In genomic region chr4:48431401-48431800, GRCh38 we compare ENCODE assay signal across 22 cellular contexts. TPM values are rescaled to one million over a fixed set of nuclear protein-coding genes. Genes with fewer than 3 reads are reported as not detected.
A peak's percentile ranks its signal among the peaks of the same experiment; 100 is the strongest.
DNase-seq lines count a peak whose midpoint lies in the region; ATAC-seq and TF ChIP-seq lines count a peak whose summit lies in the region.
"Had no signal": no experiment of that assay in that cellular context is flagged by ENCODE, and none has a peak within 500 bp of the region (broad histone marks: within the 10 kb centered on the region; RNA-seq: fewer than 3 reads in every experiment).

No MANE protein-coding gene starts in this region.

- intact Hi-C loops in CD4-positive, alpha-beta memory T cell (cut with micrococcal nuclease): no loop called here
- intact Hi-C loops in naive thymus-derived CD4-positive, alpha-beta T cell (cut with micrococcal nuclease): no loop called here

- H3K4me3 Mint-ChIP-seq in activated T-cell treated with anti-CD3 and anti-CD28 coated beads, Interleukin-2, amount 50 U/mL, for 24 hours: no peak overlapping the region
- H3K4me3 Mint-ChIP-seq in CD4-positive, alpha-beta memory T cell: peak overlapping the region in 6 of 8 donors; percentile 0 to 55 (median 26)
- H3K4me3 Mint-ChIP-seq in WTC11: no peak overlapping the region
- peak overlapping the region in 7 of 10 donors; percentile 4 to 57 (median 30) for H3K4me3 Mint-ChIP-seq in naive thymus-derived CD4-positive, alpha-beta T cell
- H3K4me3 Mint-ChIP-seq: HFFc6 had no signal

- ATAC-seq in WTC11: no peak
- no peak for ATAC-seq in naive thymus-derived CD4-positive, alpha-beta T cell
- ATAC-seq in GM18502 (IDR thresholded peaks at IDR 0.05; ENCODE audit: poor library complexity, unreplicated experiment): no peak
- ATAC-seq: lower lobe of right lung, SK-N-SH treated with all-trans-retinoic acid at 6 μM for 48 hours had no signal

- no peaks in the 10 kb centered on the region for H3K27me3 Mint-ChIP-seq in activated T-cell treated with anti-CD3 and anti-CD28 coated beads, Interleukin-2, amount 50 U/mL, for 24 hours
- H3K27me3 Mint-ChIP-seq in CD4-positive, alpha-beta memory T cell: no peaks in the 10 kb centered on the region
- no peaks in the 10 kb centered on the region for H3K27me3 Mint-ChIP-seq in WTC11 (ENCODE audit: low read depth)
- peaks cover 0 to 3% (median 0%) of the 10 kb centered on the region in 5 donors for H3K27me3 Mint-ChIP-seq in naive thymus-derived CD4-positive, alpha-beta T cell

- peaks cover 19% of the 10 kb centered on the region for H3K4me1 ChIP-seq in CD4-positive, alpha-beta memory T cell (ENCODE audit: insufficient read depth, low read length)
- H3K4me1 ChIP-seq in naive thymus-derived CD4-positive, alpha-beta T cell (ENCODE audit: control insufficient read depth in 2 of 2, insufficient read depth in 2 of 2, low read length in 2 of 2): peaks cover 0 to 16% of the 10 kb centered on the region in 2 donors
- H3K4me1 ChIP-seq: lower lobe of right lung had no signal

- peak overlapping the region; percentile 7 for H3K27ac Mint-ChIP-seq in activated T-cell treated with anti-CD3 and anti-CD28 coated beads, Interleukin-2, amount 50 U/mL, for 24 hours
- peak overlapping the region in 5 of 7 donors; percentile 0 to 85 (median 43) for H3K27ac Mint-ChIP-seq in CD4-positive, alpha-beta memory T cell
- H3K27ac Mint-ChIP-seq in WTC11: peak overlapping the region; percentile 66
- peak overlapping the region in 8 of 9 donors; percentile 3 to 60 (median 18) for H3K27ac Mint-ChIP-seq in naive thymus-derived CD4-positive, alpha-beta T cell
- H3K27ac Mint-ChIP-seq: HFFc6 had no signal

- H3K4me3 ChIP-seq in CD4-positive, alpha-beta memory T cell (ENCODE audit: low read length in 2 of 2): no peak overlapping the region
- no peak overlapping the region for H3K4me3 ChIP-seq in naive thymus-derived CD4-positive, alpha-beta T cell (ENCODE audit: low read length)
- H3K4me3 ChIP-seq: hepatocyte, lower lobe of right lung had no signal

- no peak for TF ChIP-seq CTCF in WTC11 (IDR thresholded peaks at IDR 0.05)

- H3K36me3 ChIP-seq in CD4-positive, alpha-beta memory T cell (ENCODE audit: insufficient read depth, low read length): no peaks in the 10 kb centered on the region
- no peaks in the 10 kb centered on the region for H3K36me3 ChIP-seq in naive thymus-derived CD4-positive, alpha-beta T cell (ENCODE audit: control insufficient read depth in 2 of 3, insufficient read depth in 3 of 3, low read length in 3 of 3)

- CTCF ChIA-PET in CD4-positive, alpha-beta memory T cell (lab: Charles Lee; ENCODE audit: partially characterized antibody): no interaction called here
- CTCF ChIA-PET in WTC11 (lab: Charles Lee): interaction anchor here (2.0 kb wide), 1 partner anchor 304 kb away, joined by 4 read pairs; no protein-coding TSS in a partner anchor
- CTCF ChIA-PET in naive thymus-derived CD4-positive, alpha-beta T cell (lab: Charles Lee): no interaction called here

- H3K9me3 ChIP-seq in CD4-positive, alpha-beta memory T cell (ENCODE audit: control insufficient read depth in 1 of 2, low read length in 2 of 2): no peaks in the 10 kb centered on the region
- no peaks in the 10 kb centered on the region for H3K9me3 ChIP-seq in naive thymus-derived CD4-positive, alpha-beta T cell (ENCODE audit: control insufficient read depth in 2 of 3, low read length in 3 of 3)
- H3K9me3 ChIP-seq: lower lobe of right lung had no signal

- no peak for DNase-seq in activated T-cell treated with anti-CD3 and anti-CD28 coated beads, Interleukin-2, amount 50 U/mL, for 24 hours
- no peak for DNase-seq in activated T-cell treated with anti-CD3 and anti-CD28 coated beads, Interleukin-2, amount 50 U/mL, for 1 hour
- DNase-seq in CD4-positive, alpha-beta memory T cell: peak in 2 of 5 donors; percentile 9 to 13
- DNase-seq in WTC11 (ENCODE audit: low spot score): no peak
- peak in 4 of 9 donors; percentile 12 to 35 (median 28) for DNase-seq in naive thymus-derived CD4-positive, alpha-beta T cell
- no peak for DNase-seq in cerebellar nuclear complex (lab: John Stamatoyannopoulos, UW)
- DNase-seq in NCI-H1417 (lab: John Stamatoyannopoulos, UW): no peak
- DNase-seq: activated CD4-positive, CD25-positive, alpha-beta regulatory T cell; C1 segment of cervical spinal cord; central memory CD4-positive, alpha-beta T cell; HFFc6; islet precursor cell; KG1; lower lobe of right lung; NCI-H1930 had no signal

- H3K27ac ChIP-seq in CD4-positive, alpha-beta memory T cell (ENCODE audit: low read depth, low read length): no peak overlapping the region
- no peak overlapping the region for H3K27ac ChIP-seq in naive thymus-derived CD4-positive, alpha-beta T cell (ENCODE audit: low read depth, low read length)
- H3K27ac ChIP-seq: epithelial cell of prostate, hepatocyte, lower lobe of right lung had no signal

- H3K9me3 Mint-ChIP-seq in activated T-cell treated with anti-CD3 and anti-CD28 coated beads, Interleukin-2, amount 50 U/mL, for 24 hours: no peaks in the 10 kb centered on the region
- H3K9me3 Mint-ChIP-seq in CD4-positive, alpha-beta memory T cell: no peaks in the 10 kb centered on the region
- no peaks in the 10 kb centered on the region for H3K9me3 Mint-ChIP-seq in WTC11
- H3K9me3 Mint-ChIP-seq in naive thymus-derived CD4-positive, alpha-beta T cell: no peaks in the 10 kb centered on the region
- H3K9me3 Mint-ChIP-seq: HFFc6 had no signal

- H3K36me3 Mint-ChIP-seq in activated T-cell treated with anti-CD3 and anti-CD28 coated beads, Interleukin-2, amount 50 U/mL, for 24 hours (ENCODE audit: low read depth): peaks cover 20% of the 10 kb centered on the region
- H3K36me3 Mint-ChIP-seq in CD4-positive, alpha-beta memory T cell: peaks cover 4 to 11% of the 10 kb centered on the region in 2 donors
- H3K36me3 Mint-ChIP-seq in WTC11: no peaks in the 10 kb centered on the region
- peaks cover 0 to 18% (median 13%) of the 10 kb centered on the region in 5 donors for H3K36me3 Mint-ChIP-seq in naive thymus-derived CD4-positive, alpha-beta T cell

- H3K27me3 ChIP-seq in CD4-positive, alpha-beta memory T cell (ENCODE audit: insufficient read depth, low read length): no peaks in the 10 kb centered on the region
- H3K27me3 ChIP-seq in naive thymus-derived CD4-positive, alpha-beta T cell (ENCODE audit: control insufficient read depth in 2 of 2, insufficient read depth in 2 of 2, low read length in 2 of 2): no peaks in the 10 kb centered on the region
- H3K27me3 ChIP-seq: hepatocyte had no signal

- POLR2A ChIA-PET in CD4-positive, alpha-beta memory T cell (lab: Charles Lee; ENCODE audit: partially characterized antibody): no interaction called here
- POLR2A ChIA-PET in WTC11 (lab: Charles Lee): no interaction called here
- POLR2A ChIA-PET in naive thymus-derived CD4-positive, alpha-beta T cell (lab: Charles Lee): no interaction called here

- peaks cover 46% of the 10 kb centered on the region for H3K4me1 Mint-ChIP-seq in activated T-cell treated with anti-CD3 and anti-CD28 coated beads, Interleukin-2, amount 50 U/mL, for 24 hours (ENCODE audit: low read depth)
- peaks cover 25 to 36% (median 33%) of the 10 kb centered on the region in 4 donors for H3K4me1 Mint-ChIP-seq in CD4-positive, alpha-beta memory T cell
- H3K4me1 Mint-ChIP-seq in WTC11: peaks cover 20% of the 10 kb centered on the region
- peaks cover 26 to 56% (median 41%) of the 10 kb centered on the region in 7 donors for H3K4me1 Mint-ChIP-seq in naive thymus-derived CD4-positive, alpha-beta T cell

TF ChIP-seq in WTC11, 78 proteins besides CTCF, POLR2A, EP300 and RAD21 (continues in another document):
- TF ChIP-seq, protein P1, sequence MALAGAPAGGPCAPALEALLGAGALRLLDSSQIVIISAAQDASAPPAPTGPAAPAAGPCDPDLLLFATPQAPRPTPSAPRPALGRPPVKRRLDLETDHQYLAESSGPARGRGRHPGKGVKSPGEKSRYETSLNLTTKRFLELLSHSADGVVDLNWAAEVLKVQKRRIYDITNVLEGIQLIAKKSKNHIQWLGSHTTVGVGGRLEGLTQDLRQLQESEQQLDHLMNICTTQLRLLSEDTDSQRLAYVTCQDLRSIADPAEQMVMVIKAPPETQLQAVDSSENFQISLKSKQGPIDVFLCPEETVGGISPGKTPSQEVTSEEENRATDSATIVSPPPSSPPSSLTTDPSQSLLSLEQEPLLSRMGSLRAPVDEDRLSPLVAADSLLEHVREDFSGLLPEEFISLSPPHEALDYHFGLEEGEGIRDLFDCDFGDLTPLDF (CRISPR knock-in tag; IDR thresholded peaks at IDR 0.05): no peak
- no peak for TF ChIP-seq MYBL2 (CRISPR knock-in tag; IDR thresholded peaks at IDR 0.05)
- TF ChIP-seq ATF1 (CRISPR knock-in tag; IDR thresholded peaks at IDR 0.05): no peak
- TF ChIP-seq, protein P2, sequence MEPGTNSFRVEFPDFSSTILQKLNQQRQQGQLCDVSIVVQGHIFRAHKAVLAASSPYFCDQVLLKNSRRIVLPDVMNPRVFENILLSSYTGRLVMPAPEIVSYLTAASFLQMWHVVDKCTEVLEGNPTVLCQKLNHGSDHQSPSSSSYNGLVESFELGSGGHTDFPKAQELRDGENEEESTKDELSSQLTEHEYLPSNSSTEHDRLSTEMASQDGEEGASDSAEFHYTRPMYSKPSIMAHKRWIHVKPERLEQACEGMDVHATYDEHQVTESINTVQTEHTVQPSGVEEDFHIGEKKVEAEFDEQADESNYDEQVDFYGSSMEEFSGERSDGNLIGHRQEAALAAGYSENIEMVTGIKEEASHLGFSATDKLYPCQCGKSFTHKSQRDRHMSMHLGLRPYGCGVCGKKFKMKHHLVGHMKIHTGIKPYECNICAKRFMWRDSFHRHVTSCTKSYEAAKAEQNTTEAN (CRISPR knock-in tag; IDR thresholded peaks at IDR 0.05): no peak
- TF ChIP-seq ZNF423 (CRISPR knock-in tag; IDR thresholded peaks at IDR 0.05): no peak
- TF ChIP-seq GRHL2 (CRISPR knock-in tag; IDR thresholded peaks at IDR 0.05; ENCODE audit: insufficient replicate concordance, severe bottlenecking): no peak
- TF ChIP-seq USF2 (CRISPR knock-in tag; IDR thresholded peaks at IDR 0.05): no peak
- no peak for TF ChIP-seq SOX15 (CRISPR knock-in tag; IDR thresholded peaks at IDR 0.05)

RNA-seq across cellular contexts. Expression of gene SLC10A4, which starts 51.7 kb away (rescaled TPM):
- total RNA-seq in CD4-positive, alpha-beta memory T cell: under 1 TPM in 1 of 2 experiments, not detected in 1; 0.17 TPM
- not detected for polyA plus RNA-seq in CD4-positive, alpha-beta memory T cell
- 2.1 to 3.0 TPM (median 2.6 TPM) in 3 replicates for total RNA-seq in WTC11 (2021)
- total RNA-seq in naive thymus-derived CD4-positive, alpha-beta T cell: under 1 TPM in 2 of 5 experiments, not detected in 3; 0.16 to 0.17 TPM
- polyA plus RNA-seq in naive thymus-derived CD4-positive, alpha-beta T cell: under 1 TPM in 1 of 2 donors, not detected in 1; 0.09 TPM
- total RNA-seq: HFFc6 had no signal

RNA-seq across cellular contexts. Expression of gene ZAR1, which starts 58.7 kb away (rescaled TPM):
- not detected for total RNA-seq in CD4-positive, alpha-beta memory T cell
- not detected for polyA plus RNA-seq in CD4-positive, alpha-beta memory T cell
- total RNA-seq in WTC11 (2021): 0.87 to 1.4 TPM (median 0.89 TPM) in 3 replicates
- total RNA-seq in naive thymus-derived CD4-positive, alpha-beta T cell: not detected
- not detected for polyA plus RNA-seq in naive thymus-derived CD4-positive, alpha-beta T cell
- total RNA-seq: astrocyte, fibroblast of villous mesenchyme, hepatocyte, HFFc6, lower lobe of right lung, skeletal muscle tissue had no signal
- polyA plus RNA-seq: hepatocyte had no signal

Comparison
In these comparisons a context has a peak if more than half of its experiments do, and no peak if none do; other contexts are left out.
1. H3K27ac Mint-ChIP-seq: peak in every context shown above with its lines; median percentile 66 in WTC11; 43 in CD4-positive, alpha-beta memory T cell; 18 in naive thymus-derived CD4-positive, alpha-beta T cell; 7 in activated T-cell treated with anti-CD3 and anti-CD28 coated beads, Interleukin-2, amount 50 U/mL, for 24 hours.
2. H3K4me3 Mint-ChIP-seq: peak in CD4-positive, alpha-beta memory T cell (6 of 8) and naive thymus-derived CD4-positive, alpha-beta T cell (7 of 10); none in activated T-cell treated with anti-CD3 and anti-CD28 coated beads, Interleukin-2, amount 50 U/mL, for 24 hours (single experiment) and WTC11 (single experiment).